19 cellular contexts compared by ENCODE assay signal in genomic region chr2:58006256-58006951, GRCh38. TPM values are rescaled to one million over a fixed set of nuclear protein-coding genes. Genes with fewer than 3 reads are reported as not detected.
A peak's percentile ranks its signal among the peaks of the same experiment; 100 is the strongest.
DNase-seq lines count a peak whose midpoint lies in the region; ATAC-seq and TF ChIP-seq lines count a peak whose summit lies in the region.
"Had no signal": no experiment of that assay in that cellular context is flagged by ENCODE, and none has a peak within 500 bp of the region (broad histone marks: within the 10 kb centered on the region; RNA-seq: fewer than 3 reads in every experiment).

No MANE protein-coding gene starts in this region.

- no peak overlapping the region for H3K27ac Mint-ChIP-seq in CD8-positive, alpha-beta memory T cell
- H3K27ac Mint-ChIP-seq: naive thymus-derived CD8-positive, alpha-beta T cell had no signal

- no peak overlapping the region for H3K27ac ChIP-seq in CD8-positive, alpha-beta memory T cell (ENCODE audit: low read depth, low read length)
- no peak overlapping the region for H3K27ac ChIP-seq in heart right ventricle
- H3K27ac ChIP-seq: SK-N-MC had no signal

- no peaks in the 10 kb centered on the region for H3K27me3 ChIP-seq in CD8-positive, alpha-beta memory T cell (ENCODE audit: insufficient read depth, low read length, poor library complexity, severe bottlenecking)
- H3K27me3 ChIP-seq in heart right ventricle, result no peaks in the 10 kb centered on the region

- TF ChIP-seq CTCF in heart right ventricle (IDR thresholded peaks at IDR 0.05), result no peak
- no peak for TF ChIP-seq CTCF in GM13977 (IDR thresholded peaks at IDR 0.05; ENCODE audit: extremely low read depth, insufficient read depth, missing control alignments)

- DNase-seq in astrocyte of the hippocampus (ENCODE audit: low read depth, low spot score) (peak; percentile 60), heart right ventricle (no peak), GM13977 (ENCODE audit: low spot score) (no peak)
- no peak for DNase-seq in CD8-positive, alpha-beta memory T cell
- DNase-seq in stimulated activated CD4-positive, alpha-beta T cell treated with anti-CD3 and anti-CD28 coated beads, Interleukin-1b, Interleukin-23, amount 100 ng/mL, for 48 hours, result no peak
- DNase-seq: activated naive CD4-positive, alpha-beta T cell treated with anti-CD3 and anti-CD28 coated beads, Interleukin-2, amount 50 U/mL, for 16 hours; DMS153; GOT3; hypothalamus; naive thymus-derived CD8-positive, alpha-beta T cell; NCI-H2081 treated with DMSO at 0.1 percent for 48 hours; right cardiac atrium; stimulated activated CD4-positive, alpha-beta T cell treated with anti-CD3 and anti-CD28 coated beads, Interleukin-4, amount 100 ng/mL, for 4 hours; stimulated activated naive CD4-positive, alpha-beta T cell treated with Interleukin-2 at 50 U/mL for 16 hours had no signal

- peaks cover 0 to 4% (median 0%) of the 10 kb centered on the region in 3 donors for H3K36me3 Mint-ChIP-seq in CD8-positive, alpha-beta memory T cell

- no peaks in the 10 kb centered on the region for H3K4me1 ChIP-seq in CD8-positive, alpha-beta memory T cell (ENCODE audit: insufficient read depth, low read length)
- no peaks in the 10 kb centered on the region for H3K4me1 ChIP-seq in heart right ventricle

- in situ Hi-C loops in GM13977 (cut with MboI; ENCODE audit: low pct_unique_long_range_greater_than_20kb, low sequenced_read_pairs, unreplicated experiment), result no loop called here

- peaks cover 0 to 4% of the 10 kb centered on the region in 2 donors for H3K27me3 Mint-ChIP-seq in CD8-positive, alpha-beta memory T cell

- H3K9me3 Mint-ChIP-seq in CD8-positive, alpha-beta memory T cell, result no peaks in the 10 kb centered on the region

- H3K4me3 Mint-ChIP-seq in CD8-positive, alpha-beta memory T cell, result no peak overlapping the region
- H3K4me3 Mint-ChIP-seq: naive thymus-derived CD8-positive, alpha-beta T cell had no signal

- ATAC-seq in GM18511 (IDR thresholded peaks at IDR 0.05; ENCODE audit: unreplicated experiment), result peak; percentile 87
- ATAC-seq in GM21447 (IDR thresholded peaks at IDR 0.05; ENCODE audit: unreplicated experiment), result peak; percentile 76
- peak; percentile 54 for ATAC-seq in HG03066 (IDR thresholded peaks at IDR 0.05; ENCODE audit: low read depth, unreplicated experiment)
- ATAC-seq in heart right ventricle, result no peak
- ATAC-seq: left lobe of liver; naive thymus-derived CD8-positive, alpha-beta T cell; right cardiac atrium had no signal

- H3K36me3 ChIP-seq in CD8-positive, alpha-beta memory T cell (ENCODE audit: insufficient read depth, low read length), result no peaks in the 10 kb centered on the region
- H3K36me3 ChIP-seq in heart right ventricle, result no peaks in the 10 kb centered on the region

- WGBS in heart right ventricle, 2 donors, result 88 to 89% methylated on average over 2 of the region's 2 CpGs

- intact Hi-C loops in heart right ventricle (cut with DNase I), result no loop called here

- CTCF ChIA-PET in CD8-positive, alpha-beta memory T cell (lab: Charles Lee), result no interaction called here

- H3K4me1 Mint-ChIP-seq in CD8-positive, alpha-beta memory T cell, result peaks cover 0 to 3% (median 0%) of the 10 kb centered on the region in 3 donors
- H3K4me1 Mint-ChIP-seq: naive thymus-derived CD8-positive, alpha-beta T cell had no signal

- POLR2A ChIA-PET in CD8-positive, alpha-beta memory T cell (lab: Charles Lee), result no interaction called here

- H3K4me3 ChIP-seq in CD8-positive, alpha-beta memory T cell (ENCODE audit: low read length), result no peak overlapping the region
- H3K4me3 ChIP-seq in heart right ventricle, result no peak overlapping the region
- H3K4me3 ChIP-seq: SK-N-MC had no signal

- H3K9me3 ChIP-seq in CD8-positive, alpha-beta memory T cell (ENCODE audit: low read length), result no peaks in the 10 kb centered on the region
- H3K9me3 ChIP-seq in heart right ventricle, result peaks cover 0 to 5% (median 0%) of the 10 kb centered on the region in 11 donors

RNA-seq across cellular contexts. Expression of gene VRK2, which starts 40.2 kb away (rescaled TPM):
- 10 to 100 TPM; 27.6 to 30.4 TPM for total RNA-seq in CD8-positive, alpha-beta memory T cell
- 21.8 TPM for polyA plus RNA-seq in CD8-positive, alpha-beta memory T cell
- 10 to 100 TPM; 22.8 to 31.0 (median 26.6) TPM for total RNA-seq in heart right ventricle
- 1 to 10 TPM; 8.4 to 8.6 TPM for polyA plus RNA-seq in heart right ventricle

Comparison
In these comparisons a context has a peak if more than half of its experiments do, and no peak if none do; other contexts are left out.
1. ATAC-seq: peak in GM18511 (single experiment), GM21447 (single experiment) and HG03066 (single experiment); none in heart right ventricle (0 of 8).